Comparison of ENCODE assay signal across 1 cellular context in genomic region chr2:240255811-240256703, GRCh38.
TF ChIP-seq lines count a peak whose summit lies in the region.

No MANE protein-coding gene starts in this region.

TF ChIP-seq in HepG2, 621 proteins besides CTCF, POLR2A, EP300 and RAD21 (continued from another document):
- TF ChIP-seq ZBTB39 (CRISPR knock-in tag; IDR thresholded peaks at IDR 0.05) (no peak), PAF1 (CRISPR knock-in tag; IDR thresholded peaks at IDR 0.05) (no peak), ZNF138 (CRISPR knock-in tag; IDR thresholded peaks at IDR 0.05; ENCODE audit: low read depth) (no peak), ZNF430 (CRISPR knock-in tag; IDR thresholded peaks at IDR 0.05) (0 out of 2 replicates have a peak, but pooled peaks have one; percentile 83), ZNF33B (CRISPR knock-in tag; IDR thresholded peaks at IDR 0.05) (no peak), ATAD3A (CRISPR knock-in tag; IDR thresholded peaks at IDR 0.05) (no peak), MIXL1 (CRISPR knock-in tag; IDR thresholded peaks at IDR 0.05) (no peak), SRF (IDR thresholded peaks at IDR 0.05; ENCODE audit: low read depth, low read length) (no peak), ZNF251 (CRISPR knock-in tag; IDR thresholded peaks at IDR 0.05) (no peak), PHB2 (IDR thresholded peaks at IDR 0.05; ENCODE audit: partially characterized antibody) (no peak), ZNF891 (CRISPR knock-in tag; IDR thresholded peaks at IDR 0.05) (no peak), GLI4 (CRISPR knock-in tag; IDR thresholded peaks at IDR 0.05; ENCODE audit: borderline replicate concordance) (no peak), CCAR2 (optimal IDR thresholded peaks at IDR 0.05; ENCODE audit: low read depth, low read length) (no peak), ARNT2 (CRISPR knock-in tag; IDR thresholded peaks at IDR 0.05; ENCODE audit: low read depth) (no peak), SYNCRIP (IDR thresholded peaks at IDR 0.05; ENCODE audit: insufficient read depth, low read depth, low read length) (no peak), STAT5B (CRISPR knock-in tag; IDR thresholded peaks at IDR 0.05) (0 out of 2 replicates have a peak, but pooled peaks have one; percentile 13), ZNF549 (CRISPR knock-in tag; IDR thresholded peaks at IDR 0.05) (no peak), SRY (CRISPR knock-in tag; IDR thresholded peaks at IDR 0.05) (no peak), ZNF878 (CRISPR knock-in tag; IDR thresholded peaks at IDR 0.05) (no peak), ZNF496 (CRISPR knock-in tag; IDR thresholded peaks at IDR 0.05; ENCODE audit: insufficient replicate concordance) (no peak), NPAS2 (CRISPR knock-in tag; IDR thresholded peaks at IDR 0.05; ENCODE audit: borderline replicate concordance) (no peak), AGO2 (optimal IDR thresholded peaks at IDR 0.05; ENCODE audit: low read depth, low read length) (no peak), PAWR (CRISPR knock-in tag; IDR thresholded peaks at IDR 0.05; ENCODE audit: borderline replicate concordance) (no peak), PAX8 (CRISPR knock-in tag; IDR thresholded peaks at IDR 0.05; ENCODE audit: borderline replicate concordance) (no peak), NR1H2 (CRISPR knock-in tag; IDR thresholded peaks at IDR 0.05; ENCODE audit: borderline replicate concordance, low read depth) (no peak), TCF7 (IDR thresholded peaks at IDR 0.05; ENCODE audit: low read depth) (peak; percentile 98), ZNF180 (CRISPR knock-in tag; IDR thresholded peaks at IDR 0.05; ENCODE audit: borderline replicate concordance, low read depth) (no peak), NAIF1 (CRISPR knock-in tag; IDR thresholded peaks at IDR 0.05; ENCODE audit: borderline replicate concordance) (no peak), E2F1 (CRISPR knock-in tag; IDR thresholded peaks at IDR 0.05) (no peak), RBM39 (IDR thresholded peaks at IDR 0.05; ENCODE audit: low read depth, low read length, poor library complexity, severe bottlenecking) (no peak), ZNF749 (CRISPR knock-in tag; IDR thresholded peaks at IDR 0.05; ENCODE audit: borderline replicate concordance) (no peak), FOXO1 (CRISPR knock-in tag; IDR thresholded peaks at IDR 0.05) (no peak), ZNF672 (CRISPR knock-in tag; IDR thresholded peaks at IDR 0.05) (no peak), CEBPZ (IDR thresholded peaks at IDR 0.05; ENCODE audit: low read length) (no peak), ZBTB7B (CRISPR knock-in tag; IDR thresholded peaks at IDR 0.05) (peak; percentile 69; the same call in 1 of the 2 replicates), ZNF773 (CRISPR knock-in tag; IDR thresholded peaks at IDR 0.05; ENCODE audit: borderline replicate concordance) (no peak), SUZ12 (IDR thresholded peaks at IDR 0.05; ENCODE audit: low read depth, low read length) (no peak)
- TF ChIP-seq, protein P1, sequence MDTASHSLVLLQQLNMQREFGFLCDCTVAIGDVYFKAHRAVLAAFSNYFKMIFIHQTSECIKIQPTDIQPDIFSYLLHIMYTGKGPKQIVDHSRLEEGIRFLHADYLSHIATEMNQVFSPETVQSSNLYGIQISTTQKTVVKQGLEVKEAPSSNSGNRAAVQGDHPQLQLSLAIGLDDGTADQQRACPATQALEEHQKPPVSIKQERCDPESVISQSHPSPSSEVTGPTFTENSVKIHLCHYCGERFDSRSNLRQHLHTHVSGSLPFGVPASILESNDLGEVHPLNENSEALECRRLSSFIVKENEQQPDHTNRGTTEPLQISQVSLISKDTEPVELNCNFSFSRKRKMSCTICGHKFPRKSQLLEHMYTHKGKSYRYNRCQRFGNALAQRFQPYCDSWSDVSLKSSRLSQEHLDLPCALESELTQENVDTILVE (CRISPR knock-in tag; IDR thresholded peaks at IDR 0.05): no peak
- TF ChIP-seq, protein P2, sequence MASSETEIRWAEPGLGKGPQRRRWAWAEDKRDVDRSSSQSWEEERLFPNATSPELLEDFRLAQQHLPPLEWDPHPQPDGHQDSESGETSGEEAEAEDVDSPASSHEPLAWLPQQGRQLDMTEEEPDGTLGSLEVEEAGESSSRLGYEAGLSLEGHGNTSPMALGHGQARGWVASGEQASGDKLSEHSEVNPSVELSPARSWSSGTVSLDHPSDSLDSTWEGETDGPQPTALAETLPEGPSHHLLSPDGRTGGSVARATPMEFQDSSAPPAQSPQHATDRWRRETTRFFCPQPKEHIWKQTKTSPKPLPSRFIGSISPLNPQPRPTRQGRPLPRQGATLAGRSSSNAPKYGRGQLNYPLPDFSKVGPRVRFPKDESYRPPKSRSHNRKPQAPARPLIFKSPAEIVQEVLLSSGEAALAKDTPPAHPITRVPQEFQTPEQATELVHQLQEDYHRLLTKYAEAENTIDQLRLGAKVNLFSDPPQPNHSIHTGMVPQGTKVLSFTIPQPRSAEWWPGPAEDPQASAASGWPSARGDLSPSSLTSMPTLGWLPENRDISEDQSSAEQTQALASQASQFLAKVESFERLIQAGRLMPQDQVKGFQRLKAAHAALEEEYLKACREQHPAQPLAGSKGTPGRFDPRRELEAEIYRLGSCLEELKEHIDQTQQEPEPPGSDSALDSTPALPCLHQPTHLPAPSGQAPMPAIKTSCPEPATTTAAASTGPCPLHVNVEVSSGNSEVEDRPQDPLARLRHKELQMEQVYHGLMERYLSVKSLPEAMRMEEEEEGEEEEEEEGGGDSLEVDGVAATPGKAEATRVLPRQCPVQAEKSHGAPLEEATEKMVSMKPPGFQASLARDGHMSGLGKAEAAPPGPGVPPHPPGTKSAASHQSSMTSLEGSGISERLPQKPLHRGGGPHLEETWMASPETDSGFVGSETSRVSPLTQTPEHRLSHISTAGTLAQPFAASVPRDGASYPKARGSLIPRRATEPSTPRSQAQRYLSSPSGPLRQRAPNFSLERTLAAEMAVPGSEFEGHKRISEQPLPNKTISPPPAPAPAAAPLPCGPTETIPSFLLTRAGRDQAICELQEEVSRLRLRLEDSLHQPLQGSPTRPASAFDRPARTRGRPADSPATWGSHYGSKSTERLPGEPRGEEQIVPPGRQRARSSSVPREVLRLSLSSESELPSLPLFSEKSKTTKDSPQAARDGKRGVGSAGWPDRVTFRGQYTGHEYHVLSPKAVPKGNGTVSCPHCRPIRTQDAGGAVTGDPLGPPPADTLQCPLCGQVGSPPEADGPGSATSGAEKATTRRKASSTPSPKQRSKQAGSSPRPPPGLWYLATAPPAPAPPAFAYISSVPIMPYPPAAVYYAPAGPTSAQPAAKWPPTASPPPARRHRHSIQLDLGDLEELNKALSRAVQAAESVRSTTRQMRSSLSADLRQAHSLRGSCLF (CRISPR knock-in tag; IDR thresholded peaks at IDR 0.05; ENCODE audit: borderline replicate concordance): no peak
